ENCODE assay signal across 13 cellular contexts in the genomic region with DNA sequence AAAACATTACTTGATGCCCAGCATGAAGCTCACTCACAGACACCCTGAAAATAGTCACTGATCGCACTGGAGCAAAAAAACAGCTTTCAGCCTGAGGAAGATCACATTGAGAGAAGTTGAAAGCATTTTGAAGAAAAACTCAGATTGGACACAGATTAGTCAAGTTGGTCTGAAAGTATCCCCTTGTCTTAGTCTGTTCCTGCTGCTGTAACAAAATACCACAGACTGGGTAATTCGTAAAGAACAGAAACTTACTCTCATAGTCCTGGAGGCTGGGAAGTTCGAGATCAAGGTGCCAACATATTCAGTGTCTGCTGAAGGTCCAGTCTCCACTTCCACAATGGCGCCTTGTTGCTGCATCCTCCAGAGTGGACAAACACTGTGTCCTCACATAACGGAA. TPM values are rescaled to one million over a fixed set of nuclear protein-coding genes. Genes with fewer than 3 reads are reported as not detected.
DNase-seq lines count a peak whose midpoint lies in the region; ATAC-seq and TF ChIP-seq lines count a peak whose summit lies in the region.
"Had no signal": no experiment of that assay in that cellular context is flagged by ENCODE, and none has a peak within 500 bp of the region (broad histone marks: within the 10 kb centered on the region; RNA-seq: fewer than 3 reads in every experiment).

No MANE protein-coding gene starts in this region.

- H3K27ac ChIP-seq in IMR-90 (ENCODE audit: insufficient read depth, low read length) (no peak overlapping the region), OCI-LY7 (ENCODE audit: low read depth, low read length, poor library complexity, severe bottlenecking) (no peak overlapping the region)

- TF ChIP-seq CTCF in IMR-90 (conservative IDR thresholded peaks at IDR 0.05; ENCODE audit: low read depth, low read length) = no peak
- TF ChIP-seq CTCF in activated CD8-positive, alpha-beta T cell treated with anti-CD3 and anti-CD28 coated beads for 36 hours (IDR thresholded peaks at IDR 0.05) = no peak
- TF ChIP-seq CTCF in OCI-LY7 (conservative IDR thresholded peaks at IDR 0.05; ENCODE audit: low read length) = no peak

- H3K9me1 ChIP-seq in IMR-90 (ENCODE audit: insufficient read depth, low read length) = peaks cover 6% of the 10 kb centered on the region; the same call in 1 of the 2 replicates

- in situ Hi-C loops in IMR-90 (cut with MboI; ENCODE audit: low sequenced_read_pairs) = no loop called here

- H3K36me3 Mint-ChIP-seq in activated naive CD4-positive, alpha-beta T cell treated with anti-CD3 and anti-CD28 coated beads, Interleukin-2, amount 10 ng/mL, durations not matched to agents 7 days and 5 days = peaks cover 35% of the 10 kb centered on the region
- H3K36me3 Mint-ChIP-seq in activated CD8-positive, alpha-beta T cell treated with anti-CD3 and anti-CD28 coated beads for 36 hours (ENCODE audit: low read depth) = peaks cover 29% of the 10 kb centered on the region
- H3K36me3 Mint-ChIP-seq in dendritic cell treated with granulocyte-macrophage colony-stimulating factor and Interleukin-4, amounts not matched to agents 40 ng/mL and 50 ng/mL, for 4 days (ENCODE audit: low read depth) = peaks cover 5% of the 10 kb centered on the region

- no peaks in the 10 kb centered on the region for H3K79me1 ChIP-seq in IMR-90 (ENCODE audit: low read depth in 1 of 2, low read length in 2 of 2)

- no peak for DNase-seq in activated naive CD4-positive, alpha-beta T cell treated with anti-CD3 and anti-CD28 coated beads, Interleukin-2, amount 10 ng/mL, durations not matched to agents 7 days and 5 days
- no peak for DNase-seq in activated naive CD4-positive, alpha-beta T cell treated with Interleukin-2 at 50 U/mL for 16 hours
- DNase-seq in IMR-90 = no peak
- no peak for DNase-seq in activated CD8-positive, alpha-beta T cell treated with anti-CD3 and anti-CD28 coated beads for 36 hours
- no peak for DNase-seq in OCI-LY7 (ENCODE audit: low spot score)
- no peak for DNase-seq in KG1 (lab: John Stamatoyannopoulos, UW)
- DNase-seq: BE2C, NCI-H1436, NCI-H2081, NCI-H524, SIG-M5 had no signal

- 100% methylated on average over 1 of the region's 5 CpGs; no CpG with 5 or more reads in 1 of the 2 experiments for WGBS in IMR-90 (ENCODE audit: extremely low coverage in 2 of 2, insufficient read length in 1 of 2), 2 experiments

- peak overlapping the region; percentile 86 for H3K27ac Mint-ChIP-seq in activated naive CD4-positive, alpha-beta T cell treated with anti-CD3 and anti-CD28 coated beads, Interleukin-2, amount 10 ng/mL, durations not matched to agents 7 days and 5 days
- H3K27ac Mint-ChIP-seq in activated CD8-positive, alpha-beta T cell treated with anti-CD3 and anti-CD28 coated beads for 36 hours = peak overlapping the region; percentile 84
- H3K27ac Mint-ChIP-seq in dendritic cell treated with granulocyte-macrophage colony-stimulating factor and Interleukin-4, amounts not matched to agents 40 ng/mL and 50 ng/mL, for 4 days = peak overlapping the region; percentile 45

- H3K4me2 ChIP-seq in IMR-90 (ENCODE audit: low read depth, low read length) (no peak overlapping the region), OCI-LY7 (ENCODE audit: low read length) (no peak overlapping the region)

- no peak overlapping the region for H3K9ac ChIP-seq in IMR-90 (ENCODE audit: low read depth, low read length)

- H3K18ac ChIP-seq in IMR-90 (ENCODE audit: low read depth, low read length) = no peak overlapping the region

- dilution Hi-C loops in IMR-90 (cut with HindIII; ENCODE audit: low sequenced_read_pairs, unreplicated experiment) = no loop called here

- intact Hi-C loops in IMR-90 (cut with micrococcal nuclease) = no loop called here
- intact Hi-C loops in activated CD8-positive, alpha-beta T cell treated with anti-CD3 and anti-CD28 coated beads for 36 hours (cut with micrococcal nuclease) = no loop called here
- intact Hi-C loops in dendritic cell treated with granulocyte-macrophage colony-stimulating factor and Interleukin-4, amounts not matched to agents 40 ng/mL and 50 ng/mL, for 4 days (cut with micrococcal nuclease) = no loop called here
- intact Hi-C loops in OCI-LY7 (cut with micrococcal nuclease; ENCODE audit: unreplicated experiment) = no loop called here

- no peak overlapping the region for H2BK15ac ChIP-seq in IMR-90 (ENCODE audit: low read depth, low read length)

- no peak overlapping the region for H2BK20ac ChIP-seq in IMR-90 (ENCODE audit: low read depth, low read length)

- no peaks in the 10 kb centered on the region for H3K27me3 Mint-ChIP-seq in activated naive CD4-positive, alpha-beta T cell treated with anti-CD3 and anti-CD28 coated beads, Interleukin-2, amount 10 ng/mL, durations not matched to agents 7 days and 5 days
- H3K27me3 Mint-ChIP-seq in activated CD8-positive, alpha-beta T cell treated with anti-CD3 and anti-CD28 coated beads for 36 hours = no peaks in the 10 kb centered on the region
- H3K27me3 Mint-ChIP-seq in dendritic cell treated with granulocyte-macrophage colony-stimulating factor and Interleukin-4, amounts not matched to agents 40 ng/mL and 50 ng/mL, for 4 days = no peaks in the 10 kb centered on the region

- no peak overlapping the region for H3K23ac ChIP-seq in IMR-90 (ENCODE audit: low read depth, low read length)

- peak overlapping the region; percentile 54; the same call in 1 of the 2 replicates for H2AK5ac ChIP-seq in IMR-90 (ENCODE audit: low read depth, low read length)

- POLR2A ChIA-PET in IMR-90 (lab: Charles Lee; ENCODE audit: unreplicated experiment) (no interaction called here), OCI-LY7 (lab: Charles Lee) (no interaction called here)
- POLR2A ChIA-PET in activated CD8-positive, alpha-beta T cell treated with anti-CD3 and anti-CD28 coated beads for 36 hours (lab: Charles Lee) = interaction anchor here (0.6 to 3.4 kb wide), 10 partner anchors 9 to 63 kb away, joined by 3 to 16 read pairs (median 3); partner anchors contain the start of gene ANKRD12

- no peaks in the 10 kb centered on the region for H4K20me1 ChIP-seq in IMR-90 (ENCODE audit: insufficient read depth, low read length)
- H4K20me1 ChIP-seq in OCI-LY7 (ENCODE audit: insufficient read depth, low read length) = no peaks in the 10 kb centered on the region

- H2BK120ac ChIP-seq in IMR-90 (ENCODE audit: low read depth, low read length) = no peak overlapping the region

- H3K4me3 ChIP-seq in IMR-90 (ENCODE audit: insufficient read depth, low read depth, low read length) (no peak overlapping the region), OCI-LY7 (ENCODE audit: low read depth, low read length, poor library complexity, severe bottlenecking) (no peak overlapping the region)

- ATAC-seq in IMR-90 (ENCODE audit: low read depth) = no peak
- ATAC-seq in activated CD8-positive, alpha-beta T cell treated with anti-CD3 and anti-CD28 coated beads for 36 hours = no peak
- no peak for ATAC-seq in GM18861 (IDR thresholded peaks at IDR 0.05; ENCODE audit: unreplicated experiment)

- no peak overlapping the region for H4K91ac ChIP-seq in IMR-90 (ENCODE audit: insufficient read depth, low read depth, low read length)

- H3K9me3 ChIP-seq in IMR-90 (ENCODE audit: control insufficient read depth, insufficient read depth, low read length) (no peaks in the 10 kb centered on the region), OCI-LY7 (ENCODE audit: low read length) (no peaks in the 10 kb centered on the region)
- H3K9me3 ChIP-seq: BE2C had no signal

- H4K5ac ChIP-seq in IMR-90 (ENCODE audit: low read depth, low read length) = no peak overlapping the region

- peak overlapping the region; percentile 16 for H3K4me3 Mint-ChIP-seq in activated naive CD4-positive, alpha-beta T cell treated with anti-CD3 and anti-CD28 coated beads, Interleukin-2, amount 10 ng/mL, durations not matched to agents 7 days and 5 days
- H3K4me3 Mint-ChIP-seq in activated CD8-positive, alpha-beta T cell treated with anti-CD3 and anti-CD28 coated beads for 36 hours = peak overlapping the region; percentile 77
- no peak overlapping the region for H3K4me3 Mint-ChIP-seq in dendritic cell treated with granulocyte-macrophage colony-stimulating factor and Interleukin-4, amounts not matched to agents 40 ng/mL and 50 ng/mL, for 4 days

- no peaks in the 10 kb centered on the region for H3K36me3 ChIP-seq in IMR-90 (ENCODE audit: control insufficient read depth, insufficient read depth, low read length)
- no peaks in the 10 kb centered on the region for H3K36me3 ChIP-seq in OCI-LY7 (ENCODE audit: insufficient read depth, low read length)
- H3K36me3 ChIP-seq: BE2C had no signal

- H3K9me2 ChIP-seq in OCI-LY7 (ENCODE audit: insufficient read depth, low read length) = no peaks in the 10 kb centered on the region

- H3K56ac ChIP-seq in IMR-90 (ENCODE audit: extremely low read depth, insufficient read depth, low read length) = no peak overlapping the region

- CTCF ChIA-PET in activated naive CD4-positive, alpha-beta T cell treated with anti-CD3 and anti-CD28 coated beads, Interleukin-2, amount 10 ng/mL, durations not matched to agents 7 days and 5 days (lab: Charles Lee) = no interaction called here
- CTCF ChIA-PET in IMR-90 (lab: Yijun Ruan, JAX) (no interaction called here), OCI-LY7 (lab: Charles Lee; ENCODE audit: unreplicated experiment) (interaction anchor here (0.9 kb wide), 1 partner anchor 58 kb away, joined by 3 read pairs; no protein-coding TSS in a partner anchor)
- CTCF ChIA-PET in activated CD8-positive, alpha-beta T cell treated with anti-CD3 and anti-CD28 coated beads for 36 hours (lab: Charles Lee) = no interaction called here

- no peak overlapping the region for H2AK9ac ChIP-seq in IMR-90 (replicated peaks; ENCODE audit: low read depth, low read length, poor library complexity)

- no peak for TF ChIP-seq POLR2A in IMR-90 (IDR thresholded peaks at IDR 0.05; ENCODE audit: low read depth, low read length)

- no peak for TF ChIP-seq RAD21 in IMR-90 (IDR thresholded peaks at IDR 0.05; ENCODE audit: low read length)

- H4K8ac ChIP-seq in IMR-90 (ENCODE audit: low read depth in 2 of 2, low read length in 2 of 2) = no peak overlapping the region

- no peak overlapping the region for H2BK5ac ChIP-seq in IMR-90 (ENCODE audit: low read depth, low read length, poor library complexity, severe bottlenecking)

- H3K27me3 ChIP-seq in IMR-90 (ENCODE audit: control insufficient read depth, insufficient read depth, low read length) = no peaks in the 10 kb centered on the region
- H3K27me3 ChIP-seq: BE2C had no signal

- H3K4me1 ChIP-seq in IMR-90 (ENCODE audit: control insufficient read depth, insufficient read depth, low read length) (peaks cover 2% of the 10 kb centered on the region; the same call in 1 of the 2 replicates), OCI-LY7 (ENCODE audit: insufficient read depth, low read length, poor library complexity, severe bottlenecking) (peaks cover 8% of the 10 kb centered on the region)
- H3K4me1 ChIP-seq: BE2C had no signal

- H3K9me3 Mint-ChIP-seq in activated naive CD4-positive, alpha-beta T cell treated with anti-CD3 and anti-CD28 coated beads, Interleukin-2, amount 10 ng/mL, durations not matched to agents 7 days and 5 days = peaks cover 2% of the 10 kb centered on the region
- peaks cover 7% of the 10 kb centered on the region for H3K9me3 Mint-ChIP-seq in activated CD8-positive, alpha-beta T cell treated with anti-CD3 and anti-CD28 coated beads for 36 hours
- no peaks in the 10 kb centered on the region for H3K9me3 Mint-ChIP-seq in dendritic cell treated with granulocyte-macrophage colony-stimulating factor and Interleukin-4, amounts not matched to agents 40 ng/mL and 50 ng/mL, for 4 days

- peaks cover 93% of the 10 kb centered on the region for H3K4me1 Mint-ChIP-seq in activated naive CD4-positive, alpha-beta T cell treated with anti-CD3 and anti-CD28 coated beads, Interleukin-2, amount 10 ng/mL, durations not matched to agents 7 days and 5 days
- H3K4me1 Mint-ChIP-seq in activated CD8-positive, alpha-beta T cell treated with anti-CD3 and anti-CD28 coated beads for 36 hours (ENCODE audit: low read depth) = peaks cover 49% of the 10 kb centered on the region
- H3K4me1 Mint-ChIP-seq in dendritic cell treated with granulocyte-macrophage colony-stimulating factor and Interleukin-4, amounts not matched to agents 40 ng/mL and 50 ng/mL, for 4 days (ENCODE audit: low read depth) = peaks cover 58% of the 10 kb centered on the region

- BruUV-seq in IMR-90 (replicated peaks; lab: Mats Ljungman, UMichigan) (no TSS peak), OCI-LY7 (replicated peaks; lab: Mats Ljungman, UMichigan) (no TSS peak)

- H3K79me2 ChIP-seq in OCI-LY7 (ENCODE audit: insufficient read depth, low read depth, low read length) = no peaks in the 10 kb centered on the region

- no peak overlapping the region for H3K4ac ChIP-seq in IMR-90 (ENCODE audit: low read depth, low read length)

- H2AFZ ChIP-seq in IMR-90 (replicated peaks; ENCODE audit: low read length, poor library complexity) (no peak overlapping the region), OCI-LY7 (ENCODE audit: low read length) (no peak overlapping the region)

- no peak overlapping the region for H3K14ac ChIP-seq in IMR-90 (replicated peaks; ENCODE audit: low read depth, low read length)

RNA-seq across cellular contexts. Expression of gene NDUFV2, which starts 14.2 kb away (rescaled TPM):
- total RNA-seq in IMR-90 (2012; rRNA removed) = 106 and 115 TPM in 2 replicates
- 121 and 126 TPM in 2 replicates for polyA plus RNA-seq in IMR-90 (2012; rRNA removed)
- 41.8 and 55.5 TPM in 2 replicates for polyA plus RNA-seq in IMR-90 (2012; cell fraction: cytosol; rRNA removed)
- 11.4 and 58.7 TPM in 2 replicates for polyA plus RNA-seq in IMR-90 (2012; cell fraction: nucleus; rRNA removed; ENCODE audit: low replicate concordance)
- 100 to 1,000 TPM; 324 to 332 TPM for total RNA-seq in activated CD8-positive, alpha-beta T cell treated with anti-CD3 and anti-CD28 coated beads for 36 hours
- 145 and 185 TPM in 2 replicates for total RNA-seq in OCI-LY7 (2014; rRNA removed; shearing (Covaris generic))
- 201 and 213 TPM in 2 replicates for total RNA-seq in OCI-LY7 (2022)

RNA-seq across cellular contexts. Expression of gene ANKRD12, which starts 48.3 kb away (rescaled TPM):
- total RNA-seq in IMR-90 (2012; rRNA removed) = 12.9 and 31.7 TPM in 2 replicates
- 1.9 and 2.6 TPM in 2 replicates for polyA plus RNA-seq in IMR-90 (2012; rRNA removed)
- polyA plus RNA-seq in IMR-90 (2012; cell fraction: cytosol; rRNA removed) = 0.41 and 4.3 TPM in 2 replicates
- polyA plus RNA-seq in IMR-90 (2012; cell fraction: nucleus; rRNA removed; ENCODE audit: low replicate concordance) = 2.5 and 4.6 TPM in 2 replicates
- total RNA-seq in activated CD8-positive, alpha-beta T cell treated with anti-CD3 and anti-CD28 coated beads for 36 hours = 10 to 100 TPM; 62.5 to 68.4 TPM
- total RNA-seq in OCI-LY7 (2014; rRNA removed; shearing (Covaris generic)) = 65.9 and 74.5 TPM in 2 replicates
- 66.5 and 67.0 TPM in 2 replicates for total RNA-seq in OCI-LY7 (2022)
